8 cellular contexts compared by ENCODE assay signal in genomic region chr4:23333556-23333945, GRCh38.
DNase-seq lines count a peak whose midpoint lies in the region; ATAC-seq, FAIRE-seq and TF ChIP-seq lines count a peak whose summit lies in the region.

No MANE protein-coding gene starts in this region.

- FAIRE-seq in astrocyte (lab: Jason Lieb, UNC): no peak

- no peaks in the 10 kb centered on the region for H4K20me1 ChIP-seq in astrocyte (ENCODE audit: insufficient read depth, low read length)

- H3K27me3 Mint-ChIP-seq in astrocyte (ENCODE audit: low read depth, unreplicated experiment): no peaks in the 10 kb centered on the region

- TF ChIP-seq CTCF in heart right ventricle (IDR thresholded peaks at IDR 0.05) (no peak), astrocyte (IDR thresholded peaks at IDR 0.05; ENCODE audit: insufficient read depth, low read depth, low read length) (no peak)

- H3K9me3 ChIP-seq in heart right ventricle: no peaks in the 10 kb centered on the region
- no peaks in the 10 kb centered on the region for H3K9me3 ChIP-seq in HUES64 (ENCODE audit: insufficient read depth, low read depth, low read length)
- no peaks in the 10 kb centered on the region for H3K9me3 ChIP-seq in astrocyte (ENCODE audit: insufficient read depth, low read depth, low read length)

- H3K4me2 ChIP-seq in astrocyte (ENCODE audit: low read length): peak overlapping the region; percentile 59

- no peaks in the 10 kb centered on the region for H3K27me3 ChIP-seq in heart right ventricle
- no peaks in the 10 kb centered on the region for H3K27me3 ChIP-seq in HUES64 (ENCODE audit: insufficient read depth, low read length)
- no peaks in the 10 kb centered on the region for H3K27me3 ChIP-seq in astrocyte (ENCODE audit: insufficient read depth, low read length)

- no peaks in the 10 kb centered on the region for H3K79me2 ChIP-seq in astrocyte (ENCODE audit: insufficient read depth, low read length)

- no peaks in the 10 kb centered on the region for H3K9me3 Mint-ChIP-seq in astrocyte (ENCODE audit: unreplicated experiment)
- H3K9me3 Mint-ChIP-seq in stimulated activated effector memory CD8-positive, alpha-beta T cell treated with anti-CD3 and anti-CD28 coated beads, Interleukin-12 subunit alpha, Interleukin-12 subunit beta, amount 100 ng/mL, for 72 hours: peaks cover 12% of the 10 kb centered on the region

- H3K9ac ChIP-seq in HUES64 (ENCODE audit: low read depth, low read length): no peak overlapping the region
- peak overlapping the region; percentile 20 for H3K9ac ChIP-seq in astrocyte (ENCODE audit: low read length)

- no peak overlapping the region for H3K4me3 ChIP-seq in heart right ventricle
- H3K4me3 ChIP-seq in HUES64 (ENCODE audit: low read length): no peak overlapping the region
- no peak overlapping the region for H3K4me3 ChIP-seq in astrocyte (ENCODE audit: insufficient read depth, low read depth, low read length)

- WGBS in heart right ventricle, 2 donors: 76 to 77% methylated on average over 5 of the region's 5 CpGs
- 86% methylated on average over 4 of the region's 5 CpGs for WGBS in HUES64

- H3K27ac ChIP-seq in heart right ventricle (no peak overlapping the region), HUES64 (ENCODE audit: low read depth, low read length) (peak overlapping the region; percentile 89; the same call in 1 of the 2 replicates), astrocyte (ENCODE audit: low read depth, low read length) (peak overlapping the region; percentile 72), caudate nucleus (ENCODE audit: low read depth, low read length) (no peak overlapping the region)

- H3K36me3 ChIP-seq in heart right ventricle (no peaks in the 10 kb centered on the region), HUES64 (ENCODE audit: insufficient read depth, low read length) (no peaks in the 10 kb centered on the region), astrocyte (ENCODE audit: insufficient read depth, low read length) (no peaks in the 10 kb centered on the region)

- no peaks in the 10 kb centered on the region for H3K36me3 Mint-ChIP-seq in astrocyte (ENCODE audit: low read depth, unreplicated experiment)
- H3K36me3 Mint-ChIP-seq in stimulated activated effector memory CD8-positive, alpha-beta T cell treated with anti-CD3 and anti-CD28 coated beads, Interleukin-12 subunit alpha, Interleukin-12 subunit beta, amount 100 ng/mL, for 72 hours: no peaks in the 10 kb centered on the region

- peaks cover 19% of the 10 kb centered on the region for H3K4me1 Mint-ChIP-seq in astrocyte (ENCODE audit: low read depth, unreplicated experiment)
- H3K4me1 Mint-ChIP-seq in stimulated activated effector memory CD8-positive, alpha-beta T cell treated with anti-CD3 and anti-CD28 coated beads, Interleukin-12 subunit alpha, Interleukin-12 subunit beta, amount 100 ng/mL, for 72 hours: no peaks in the 10 kb centered on the region

- H3K4me3 Mint-ChIP-seq in astrocyte (ENCODE audit: unreplicated experiment): no peak overlapping the region
- H3K4me3 Mint-ChIP-seq in stimulated activated effector memory CD8-positive, alpha-beta T cell treated with anti-CD3 and anti-CD28 coated beads, Interleukin-12 subunit alpha, Interleukin-12 subunit beta, amount 100 ng/mL, for 72 hours: no peak overlapping the region

- intact Hi-C loops in heart right ventricle (cut with DNase I): no loop called here
- intact Hi-C loops in cardiac septum (cut with DNase I): no loop called here

- ATAC-seq in heart right ventricle: peak in 6 of 8 donors; percentile 29 to 71 (median 41)
- ATAC-seq in stimulated activated effector memory CD8-positive, alpha-beta T cell treated with anti-CD3 and anti-CD28 coated beads, Interleukin-12 subunit alpha, Interleukin-12 subunit beta, amount 100 ng/mL, for 72 hours: peak; percentile 64

- no peak overlapping the region for H3K27ac Mint-ChIP-seq in astrocyte (ENCODE audit: unreplicated experiment)
- H3K27ac Mint-ChIP-seq in stimulated activated effector memory CD8-positive, alpha-beta T cell treated with anti-CD3 and anti-CD28 coated beads, Interleukin-12 subunit alpha, Interleukin-12 subunit beta, amount 100 ng/mL, for 72 hours: no peak overlapping the region

- H2AFZ ChIP-seq in astrocyte (ENCODE audit: low read depth, low read length): no peak overlapping the region

- DNase-seq in heart right ventricle: no peak
- DNase-seq in cardiac septum (ENCODE audit: low spot score): no peak
- DNase-seq in astrocyte (ENCODE audit: low read depth): peak; percentile 96
- no peak for DNase-seq in stimulated activated effector memory CD8-positive, alpha-beta T cell treated with anti-CD3 and anti-CD28 coated beads, Interleukin-12 subunit alpha, Interleukin-12 subunit beta, amount 100 ng/mL, for 72 hours (ENCODE audit: low spot score in 2 of 2)
- no peak for DNase-seq in Ammon's horn (ENCODE audit: low spot score)
- no peak for DNase-seq in caudate nucleus (lab: John Stamatoyannopoulos, UW)
- no peak for DNase-seq in cerebellar nuclear complex (lab: John Stamatoyannopoulos, UW)

- H3K4me1 ChIP-seq in heart right ventricle (peaks cover 0 to 27% (median 7%) of the 10 kb centered on the region in 9 donors), HUES64 (ENCODE audit: insufficient read depth, low read length) (peaks cover 34% of the 10 kb centered on the region), astrocyte (ENCODE audit: insufficient read depth, low read length) (peaks cover 25% of the 10 kb centered on the region)

Comparison
In these comparisons a context has a peak if more than half of its experiments do, and no peak if none do; other contexts are left out.
1. H3K27ac ChIP-seq: peak in HUES64 (single experiment) and astrocyte (single experiment); none in heart right ventricle (0 of 10) and caudate nucleus (single experiment).